10 cellular contexts compared by ENCODE assay signal in the genomic region with DNA sequence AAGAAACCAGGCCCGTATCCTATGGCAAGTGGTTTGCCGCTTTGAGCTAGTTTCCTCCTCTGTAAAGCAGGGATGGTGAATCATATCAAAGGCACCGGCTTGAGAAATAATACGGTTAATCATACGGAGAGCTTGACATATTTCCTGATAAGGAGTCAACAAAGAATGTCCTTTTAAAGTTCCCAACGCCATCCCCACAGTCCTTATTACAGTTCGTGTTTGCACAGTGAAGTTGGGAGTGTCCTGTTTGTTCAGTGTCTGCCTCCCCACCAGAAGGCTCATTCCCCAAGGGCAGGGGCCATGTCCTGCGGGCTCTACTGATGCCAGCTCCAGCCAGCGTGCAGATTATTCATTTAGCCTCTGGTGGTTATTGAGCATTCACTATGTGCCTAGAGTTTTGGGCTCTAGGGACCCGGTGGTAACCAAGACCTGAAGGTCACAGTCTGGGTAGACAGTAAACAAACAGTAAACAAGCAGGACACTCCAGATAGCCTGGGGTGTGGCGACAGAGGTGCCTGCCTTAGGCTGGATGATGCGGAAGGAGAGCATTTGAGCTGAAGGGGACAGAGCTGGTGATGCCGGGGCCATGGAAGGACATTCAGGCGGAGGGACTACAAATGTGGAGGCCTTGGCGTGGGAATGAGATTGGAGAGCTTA. TPM values are rescaled to one million over a fixed set of nuclear protein-coding genes. Genes with fewer than 3 reads are reported as not detected.
DNase-seq lines count a peak whose midpoint lies in the region; ATAC-seq and TF ChIP-seq lines count a peak whose summit lies in the region.
"Had no signal": no experiment of that assay in that cellular context is flagged by ENCODE, and none has a peak within 500 bp of the region (broad histone marks: within the 10 kb centered on the region; RNA-seq: fewer than 3 reads in every experiment).

No MANE protein-coding gene starts in this region.

- peaks cover 72% of the 10 kb centered on the region for H3K4me1 Mint-ChIP-seq in activated CD4-positive, alpha-beta T cell treated with anti-CD3 and anti-CD28 coated beads for 36 hours
- H3K4me1 Mint-ChIP-seq in T-helper 17 cell (peaks cover 46% of the 10 kb centered on the region), glutamatergic neuron (ENCODE audit: low read depth, unreplicated experiment) (peaks cover 17% of the 10 kb centered on the region)

- H3K4me3 ChIP-seq in spleen: no peak overlapping the region

- peak overlapping the region in 3 of 8 donors; percentile 13 to 99 (median 38) for H3K27ac ChIP-seq in spleen

- no peaks in the 10 kb centered on the region for H3K27me3 Mint-ChIP-seq in activated CD4-positive, alpha-beta T cell treated with anti-CD3 and anti-CD28 coated beads for 36 hours
- H3K27me3 Mint-ChIP-seq in T-helper 17 cell (no peaks in the 10 kb centered on the region), glutamatergic neuron (ENCODE audit: unreplicated experiment) (peaks cover 10% of the 10 kb centered on the region)
- H3K27me3 Mint-ChIP-seq: naive B cell had no signal

- no peak overlapping the region for H3K4me3 Mint-ChIP-seq in activated CD4-positive, alpha-beta T cell treated with anti-CD3 and anti-CD28 coated beads for 36 hours
- H3K4me3 Mint-ChIP-seq in T-helper 17 cell: no peak overlapping the region
- peak overlapping the region; percentile 9 for H3K4me3 Mint-ChIP-seq in glutamatergic neuron (ENCODE audit: unreplicated experiment)

- no peaks in the 10 kb centered on the region for H3K9me3 ChIP-seq in T-helper 17 cell (ENCODE audit: control insufficient read depth, low read length, poor library complexity, severe bottlenecking)
- no peaks in the 10 kb centered on the region for H3K9me3 ChIP-seq in spleen

- TF ChIP-seq CTCF in glutamatergic neuron (IDR thresholded peaks at IDR 0.05; ENCODE audit: partially characterized antibody, unreplicated experiment) (no peak), spleen (IDR thresholded peaks at IDR 0.05 in 8 of 11, conservative IDR thresholded peaks at IDR 0.05 in 3 of 11) (no peak)

- H3K27me3 ChIP-seq in spleen (replicated peaks in 1 of 7): no peaks in the 10 kb centered on the region

- H3K36me3 Mint-ChIP-seq in activated CD4-positive, alpha-beta T cell treated with anti-CD3 and anti-CD28 coated beads for 36 hours (ENCODE audit: low read depth): peaks cover 69% of the 10 kb centered on the region
- H3K36me3 Mint-ChIP-seq in T-helper 17 cell (ENCODE audit: low read depth) (peaks cover 9% of the 10 kb centered on the region), glutamatergic neuron (ENCODE audit: unreplicated experiment) (no peaks in the 10 kb centered on the region)

- H3K27ac Mint-ChIP-seq in activated CD4-positive, alpha-beta T cell treated with anti-CD3 and anti-CD28 coated beads for 36 hours: peak overlapping the region; percentile 42
- H3K27ac Mint-ChIP-seq in T-helper 17 cell (peak overlapping the region; percentile 83), glutamatergic neuron (ENCODE audit: unreplicated experiment) (peak overlapping the region; percentile 39)

- intact Hi-C loops in activated CD4-positive, alpha-beta T cell treated with anti-CD3 and anti-CD28 coated beads for 36 hours (cut with DNase I, micrococcal nuclease): no loop called here
- intact Hi-C loops in spleen (cut with DNase I; ENCODE audit: low total_unique reads): no loop called here

- POLR2A ChIA-PET in activated CD4-positive, alpha-beta T cell treated with anti-CD3 and anti-CD28 coated beads for 36 hours (lab: Charles Lee): interaction anchor here (0.6 to 0.9 kb wide), 3 partner anchors 9 to 51 kb away, joined by 3 to 5 read pairs (median 4); no protein-coding TSS in a partner anchor

- peaks cover 0 to 84% (median 36%) of the 10 kb centered on the region in 6 donors for H3K36me3 ChIP-seq in spleen

- H3K4me1 ChIP-seq in spleen: peaks cover 31 to 100% (median 74%) of the 10 kb centered on the region in 6 donors

- no peak for ATAC-seq in activated CD4-positive, alpha-beta T cell treated with anti-CD3 and anti-CD28 coated beads for 36 hours
- no peak for ATAC-seq in T-helper 17 cell
- ATAC-seq in HG02970 (IDR thresholded peaks at IDR 0.05; ENCODE audit: low FRiP score, unreplicated experiment): no peak

- H3K9me3 Mint-ChIP-seq in activated CD4-positive, alpha-beta T cell treated with anti-CD3 and anti-CD28 coated beads for 36 hours (ENCODE audit: low read depth): no peaks in the 10 kb centered on the region
- H3K9me3 Mint-ChIP-seq in glutamatergic neuron (ENCODE audit: unreplicated experiment): peaks cover 11% of the 10 kb centered on the region
- H3K9me3 Mint-ChIP-seq: naive B cell had no signal

- TF ChIP-seq POLR2A in spleen (IDR thresholded peaks at IDR 0.05): no peak

- WGBS in spleen, 5 donors: 85 to 92% (median 89%) methylated on average over 15 of the region's 15 CpGs

- CTCF ChIA-PET in activated CD4-positive, alpha-beta T cell treated with anti-CD3 and anti-CD28 coated beads for 36 hours (lab: Charles Lee): interaction anchor here (0.6 to 10.4 kb wide), 7 partner anchors 10 to 1081 kb away, joined by 3 to 124 read pairs (median 5); a partner anchor contains a TSS

- no peak for DNase-seq in activated CD4-positive, alpha-beta T cell treated with anti-CD3 and anti-CD28 coated beads for 36 hours
- DNase-seq in activated CD4-positive, alpha-beta T cell treated with anti-CD3 and anti-CD28 coated beads for 48 hours: no peak
- DNase-seq in T-helper 17 cell (no peak), glutamatergic neuron (no peak), spleen (peak; percentile 27), SHP77 (lab: John Stamatoyannopoulos, UW) (no peak), NCI-H446 (lab: John Stamatoyannopoulos, UW) (no peak)
- DNase-seq: naive B cell; stimulated activated CD8-positive, alpha-beta memory T cell treated with anti-CD3 and anti-CD28 coated beads, Interleukin-4, amount 100 ng/mL, for 48 hours had no signal

RNA-seq across cellular contexts. Expression of a gene that starts 6.3 kb away (rescaled TPM):
- total RNA-seq in activated CD4-positive, alpha-beta T cell treated with anti-CD3 and anti-CD28 coated beads for 36 hours: 100 to 1,000 TPM; 185 to 227 TPM
- total RNA-seq in T-helper 17 cell (100 to 1,000 TPM; 153 to 162 TPM), glutamatergic neuron (ENCODE audit: unreplicated experiment) (220 TPM), spleen (100 to 1,000 TPM in 5 of 7 donors, 10 to 100 TPM in 2; 80.3 to 177 (median 118) TPM)
- polyA plus RNA-seq in spleen: 10 to 100 TPM; 30.0 to 63.2 (median 30.4) TPM

RNA-seq across cellular contexts. Expression of a gene that starts 23.8 kb away (rescaled TPM):
- total RNA-seq in activated CD4-positive, alpha-beta T cell treated with anti-CD3 and anti-CD28 coated beads for 36 hours: 1 to 10 TPM; 1.3 to 1.6 TPM
- total RNA-seq in T-helper 17 cell (1 to 10 TPM; 1.9 to 6.2 TPM), glutamatergic neuron (ENCODE audit: unreplicated experiment) (12.0 TPM), spleen (10 to 100 TPM; 11.3 to 28.1 (median 16.7) TPM)
- 1 to 10 TPM; 3.7 to 7.4 (median 5.9) TPM for polyA plus RNA-seq in spleen

RNA-seq across cellular contexts. Expression of a gene that starts 35.1 kb away (rescaled TPM):
- under 1 TPM in 1 of 2 experiments, not detected in 1; 0.09 TPM for total RNA-seq in activated CD4-positive, alpha-beta T cell treated with anti-CD3 and anti-CD28 coated beads for 36 hours
- total RNA-seq in T-helper 17 cell: under 1 TPM in 1 of 2 donors, not detected in 1; 0.89 TPM
- total RNA-seq in glutamatergic neuron (ENCODE audit: unreplicated experiment): 0.29 TPM
- total RNA-seq in spleen: 1 to 10 TPM; 1.0 to 4.3 (median 2.4) TPM
- polyA plus RNA-seq in spleen: 1 to 10 TPM in 2 of 3 donors, under 1 TPM in 1; 0.86 to 2.4 (median 1.1) TPM

RNA-seq across cellular contexts. Expression of a gene that starts 42.4 kb away (rescaled TPM):
- 1 to 10 TPM; 5.6 to 5.7 TPM for total RNA-seq in activated CD4-positive, alpha-beta T cell treated with anti-CD3 and anti-CD28 coated beads for 36 hours
- total RNA-seq in T-helper 17 cell (10 to 100 TPM; 15.1 to 15.5 TPM), glutamatergic neuron (ENCODE audit: unreplicated experiment) (6.4 TPM), spleen (10 to 100 TPM; 10.4 to 22.9 (median 16.6) TPM)
- 1 to 10 TPM; 1.5 to 3.0 (median 1.6) TPM for polyA plus RNA-seq in spleen
